ENCODE assay signal across 2 cellular contexts in the genomic region with DNA sequence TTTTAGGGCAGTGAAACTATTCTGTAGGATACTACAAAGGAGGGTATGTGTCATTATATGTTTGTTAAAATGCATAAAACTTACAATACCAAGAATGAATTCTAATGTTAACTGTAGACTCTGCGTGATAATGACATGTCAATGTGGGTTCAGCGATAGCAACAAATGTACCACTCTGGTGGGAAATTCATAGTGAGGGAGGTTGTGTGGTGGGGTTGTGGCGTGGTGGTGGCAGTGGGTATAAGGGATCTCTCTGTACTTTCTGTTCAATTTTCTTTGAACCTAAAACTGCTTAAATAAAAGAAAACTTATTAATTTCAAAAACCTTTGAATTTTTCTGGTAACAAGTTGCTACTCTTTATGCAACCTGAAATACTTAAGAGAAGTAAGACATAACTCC.
TF ChIP-seq lines count a peak whose summit lies in the region.

No MANE protein-coding gene starts in this region.

TF ChIP-seq in SK-N-SH, 30 proteins besides CTCF, POLR2A, EP300 and RAD21 (continued from another document):
- TF ChIP-seq, protein P1, sequence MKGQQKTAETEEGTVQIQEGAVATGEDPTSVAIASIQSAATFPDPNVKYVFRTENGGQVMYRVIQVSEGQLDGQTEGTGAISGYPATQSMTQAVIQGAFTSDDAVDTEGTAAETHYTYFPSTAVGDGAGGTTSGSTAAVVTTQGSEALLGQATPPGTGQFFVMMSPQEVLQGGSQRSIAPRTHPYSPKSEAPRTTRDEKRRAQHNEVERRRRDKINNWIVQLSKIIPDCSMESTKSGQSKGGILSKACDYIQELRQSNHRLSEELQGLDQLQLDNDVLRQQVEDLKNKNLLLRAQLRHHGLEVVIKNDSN (IDR thresholded peaks at IDR 0.05; ENCODE audit: borderline replicate concordance, low read depth) = no peak

TF ChIP-seq in SK-N-SH treated with all-trans-retinoic acid at 6 μM for 48 hours, 23 proteins besides CTCF, POLR2A, EP300 and RAD21:
- TF ChIP-seq, protein P2, sequence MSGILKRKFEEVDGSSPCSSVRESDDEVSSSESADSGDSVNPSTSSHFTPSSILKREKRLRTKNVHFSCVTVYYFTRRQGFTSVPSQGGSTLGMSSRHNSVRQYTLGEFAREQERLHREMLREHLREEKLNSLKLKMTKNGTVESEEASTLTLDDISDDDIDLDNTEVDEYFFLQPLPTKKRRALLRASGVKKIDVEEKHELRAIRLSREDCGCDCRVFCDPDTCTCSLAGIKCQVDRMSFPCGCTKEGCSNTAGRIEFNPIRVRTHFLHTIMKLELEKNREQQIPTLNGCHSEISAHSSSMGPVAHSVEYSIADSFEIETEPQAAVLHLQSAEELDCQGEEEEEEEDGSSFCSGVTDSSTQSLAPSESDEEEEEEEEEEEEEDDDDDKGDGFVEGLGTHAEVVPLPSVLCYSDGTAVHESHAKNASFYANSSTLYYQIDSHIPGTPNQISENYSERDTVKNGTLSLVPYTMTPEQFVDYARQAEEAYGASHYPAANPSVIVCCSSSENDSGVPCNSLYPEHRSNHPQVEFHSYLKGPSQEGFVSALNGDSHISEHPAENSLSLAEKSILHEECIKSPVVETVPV (CRISPR knock-in tag; IDR thresholded peaks at IDR 0.05) = no peak
- TF ChIP-seq OSR1 (CRISPR knock-in tag; IDR thresholded peaks at IDR 0.05) (no peak), ESRRG (CRISPR knock-in tag; IDR thresholded peaks at IDR 0.05) (no peak), ZNF8 (CRISPR knock-in tag; IDR thresholded peaks at IDR 0.05) (no peak), ZNF70 (CRISPR knock-in tag; IDR thresholded peaks at IDR 0.05) (no peak), ISL1 (CRISPR knock-in tag; IDR thresholded peaks at IDR 0.05) (no peak), CSDC2 (CRISPR knock-in tag; IDR thresholded peaks at IDR 0.05) (no peak), ZC3H10 (CRISPR knock-in tag; IDR thresholded peaks at IDR 0.05) (no peak), ZFP3 (CRISPR knock-in tag; IDR thresholded peaks at IDR 0.05) (no peak), GLIS3 (CRISPR knock-in tag; IDR thresholded peaks at IDR 0.05) (no peak), ARNTL (CRISPR knock-in tag; IDR thresholded peaks at IDR 0.05; ENCODE audit: borderline replicate concordance, low read depth) (no peak), SNAI2 (CRISPR knock-in tag; IDR thresholded peaks at IDR 0.05) (no peak), TCF4 (CRISPR knock-in tag; IDR thresholded peaks at IDR 0.05; ENCODE audit: borderline replicate concordance) (no peak)
- TF ChIP-seq, protein P3, sequence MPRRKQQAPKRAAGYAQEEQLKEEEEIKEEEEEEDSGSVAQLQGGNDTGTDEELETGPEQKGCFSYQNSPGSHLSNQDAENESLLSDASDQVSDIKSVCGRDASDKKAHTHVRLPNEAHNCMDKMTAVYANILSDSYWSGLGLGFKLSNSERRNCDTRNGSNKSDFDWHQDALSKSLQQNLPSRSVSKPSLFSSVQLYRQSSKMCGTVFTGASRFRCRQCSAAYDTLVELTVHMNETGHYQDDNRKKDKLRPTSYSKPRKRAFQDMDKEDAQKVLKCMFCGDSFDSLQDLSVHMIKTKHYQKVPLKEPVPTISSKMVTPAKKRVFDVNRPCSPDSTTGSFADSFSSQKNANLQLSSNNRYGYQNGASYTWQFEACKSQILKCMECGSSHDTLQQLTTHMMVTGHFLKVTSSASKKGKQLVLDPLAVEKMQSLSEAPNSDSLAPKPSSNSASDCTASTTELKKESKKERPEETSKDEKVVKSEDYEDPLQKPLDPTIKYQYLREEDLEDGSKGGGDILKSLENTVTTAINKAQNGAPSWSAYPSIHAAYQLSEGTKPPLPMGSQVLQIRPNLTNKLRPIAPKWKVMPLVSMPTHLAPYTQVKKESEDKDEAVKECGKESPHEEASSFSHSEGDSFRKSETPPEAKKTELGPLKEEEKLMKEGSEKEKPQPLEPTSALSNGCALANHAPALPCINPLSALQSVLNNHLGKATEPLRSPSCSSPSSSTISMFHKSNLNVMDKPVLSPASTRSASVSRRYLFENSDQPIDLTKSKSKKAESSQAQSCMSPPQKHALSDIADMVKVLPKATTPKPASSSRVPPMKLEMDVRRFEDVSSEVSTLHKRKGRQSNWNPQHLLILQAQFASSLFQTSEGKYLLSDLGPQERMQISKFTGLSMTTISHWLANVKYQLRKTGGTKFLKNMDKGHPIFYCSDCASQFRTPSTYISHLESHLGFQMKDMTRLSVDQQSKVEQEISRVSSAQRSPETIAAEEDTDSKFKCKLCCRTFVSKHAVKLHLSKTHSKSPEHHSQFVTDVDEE (CRISPR knock-in tag; IDR thresholded peaks at IDR 0.05) = no peak
- TF ChIP-seq, protein P4, sequence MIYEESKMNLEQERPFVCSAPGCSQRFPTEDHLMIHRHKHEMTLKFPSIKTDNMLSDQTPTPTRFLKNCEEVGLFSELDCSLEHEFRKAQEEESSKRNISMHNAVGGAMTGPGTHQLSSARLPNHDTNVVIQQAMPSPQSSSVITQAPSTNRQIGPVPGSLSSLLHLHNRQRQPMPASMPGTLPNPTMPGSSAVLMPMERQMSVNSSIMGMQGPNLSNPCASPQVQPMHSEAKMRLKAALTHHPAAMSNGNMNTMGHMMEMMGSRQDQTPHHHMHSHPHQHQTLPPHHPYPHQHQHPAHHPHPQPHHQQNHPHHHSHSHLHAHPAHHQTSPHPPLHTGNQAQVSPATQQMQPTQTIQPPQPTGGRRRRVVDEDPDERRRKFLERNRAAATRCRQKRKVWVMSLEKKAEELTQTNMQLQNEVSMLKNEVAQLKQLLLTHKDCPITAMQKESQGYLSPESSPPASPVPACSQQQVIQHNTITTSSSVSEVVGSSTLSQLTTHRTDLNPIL (CRISPR knock-in tag; IDR thresholded peaks at IDR 0.05; ENCODE audit: low read depth) = no peak
- TF ChIP-seq, protein P5, sequence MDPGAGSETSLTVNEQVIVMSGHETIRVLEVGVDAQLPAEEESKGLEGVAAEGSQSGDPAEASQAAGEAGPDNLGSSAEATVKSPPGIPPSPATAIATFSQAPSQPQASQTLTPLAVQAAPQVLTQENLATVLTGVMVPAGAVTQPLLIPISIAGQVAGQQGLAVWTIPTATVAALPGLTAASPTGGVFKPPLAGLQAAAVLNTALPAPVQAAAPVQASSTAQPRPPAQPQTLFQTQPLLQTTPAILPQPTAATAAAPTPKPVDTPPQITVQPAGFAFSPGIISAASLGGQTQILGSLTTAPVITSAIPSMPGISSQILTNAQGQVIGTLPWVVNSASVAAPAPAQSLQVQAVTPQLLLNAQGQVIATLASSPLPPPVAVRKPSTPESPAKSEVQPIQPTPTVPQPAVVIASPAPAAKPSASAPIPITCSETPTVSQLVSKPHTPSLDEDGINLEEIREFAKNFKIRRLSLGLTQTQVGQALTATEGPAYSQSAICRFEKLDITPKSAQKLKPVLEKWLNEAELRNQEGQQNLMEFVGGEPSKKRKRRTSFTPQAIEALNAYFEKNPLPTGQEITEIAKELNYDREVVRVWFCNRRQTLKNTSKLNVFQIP (CRISPR knock-in tag; IDR thresholded peaks at IDR 0.05; ENCODE audit: borderline replicate concordance, low read depth) = no peak
- TF ChIP-seq, protein P6, sequence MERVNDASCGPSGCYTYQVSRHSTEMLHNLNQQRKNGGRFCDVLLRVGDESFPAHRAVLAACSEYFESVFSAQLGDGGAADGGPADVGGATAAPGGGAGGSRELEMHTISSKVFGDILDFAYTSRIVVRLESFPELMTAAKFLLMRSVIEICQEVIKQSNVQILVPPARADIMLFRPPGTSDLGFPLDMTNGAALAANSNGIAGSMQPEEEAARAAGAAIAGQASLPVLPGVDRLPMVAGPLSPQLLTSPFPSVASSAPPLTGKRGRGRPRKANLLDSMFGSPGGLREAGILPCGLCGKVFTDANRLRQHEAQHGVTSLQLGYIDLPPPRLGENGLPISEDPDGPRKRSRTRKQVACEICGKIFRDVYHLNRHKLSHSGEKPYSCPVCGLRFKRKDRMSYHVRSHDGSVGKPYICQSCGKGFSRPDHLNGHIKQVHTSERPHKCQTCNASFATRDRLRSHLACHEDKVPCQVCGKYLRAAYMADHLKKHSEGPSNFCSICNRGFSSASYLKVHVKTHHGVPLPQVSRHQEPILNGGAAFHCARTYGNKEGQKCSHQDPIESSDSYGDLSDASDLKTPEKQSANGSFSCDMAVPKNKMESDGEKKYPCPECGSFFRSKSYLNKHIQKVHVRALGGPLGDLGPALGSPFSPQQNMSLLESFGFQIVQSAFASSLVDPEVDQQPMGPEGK (CRISPR knock-in tag; IDR thresholded peaks at IDR 0.05; ENCODE audit: borderline replicate concordance) = no peak
